In the genomic region with DNA sequence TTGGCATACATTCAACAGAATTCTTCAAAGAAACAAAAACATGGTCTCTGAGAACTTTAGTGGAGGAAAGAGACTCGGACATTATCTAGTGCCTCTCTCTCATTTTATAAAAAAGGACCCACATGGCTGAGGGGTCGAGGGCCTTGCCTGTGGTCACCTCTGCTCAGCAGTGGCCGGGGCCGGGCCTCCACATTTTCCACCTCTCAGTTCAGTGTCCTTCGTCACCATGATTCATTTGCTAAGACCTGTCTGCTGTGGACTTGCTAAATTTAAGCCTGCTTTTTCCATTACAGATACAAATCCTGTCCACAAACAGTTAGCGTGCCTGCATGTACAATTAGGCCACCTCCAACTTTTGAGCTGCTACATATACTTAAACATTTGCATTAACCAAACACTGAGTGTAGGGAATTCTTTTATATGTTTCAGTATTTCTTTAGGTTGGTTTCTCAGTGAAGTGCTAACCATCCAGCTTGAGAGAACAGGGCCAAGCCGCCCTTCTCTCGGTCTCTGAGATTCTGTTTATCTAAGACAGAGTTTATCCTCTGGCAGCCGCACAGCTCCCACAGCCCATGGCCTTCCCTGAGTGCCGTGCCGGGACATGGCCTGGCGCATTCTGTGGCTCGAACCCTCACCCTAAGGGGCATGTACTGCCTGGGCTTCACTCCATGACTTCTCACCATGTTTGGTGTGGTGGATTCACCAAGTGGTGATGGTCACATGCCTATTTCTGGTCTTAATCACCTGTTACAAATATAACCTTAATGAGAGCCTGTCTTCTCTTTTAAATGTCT, we compare ENCODE assay signal across 1 cellular context.
TF ChIP-seq lines count a peak whose summit lies in the region.

No MANE protein-coding gene starts in this region.

TF ChIP-seq in IMR-90, 13 proteins besides CTCF, POLR2A, EP300 and RAD21 (continued from another document):
- TF ChIP-seq MAFK (IDR thresholded peaks at IDR 0.05; ENCODE audit: low read depth, low read length) (no peak), RCOR1 (IDR thresholded peaks at IDR 0.05; ENCODE audit: insufficient replicate concordance, low read length) (no peak), MXI1 (IDR thresholded peaks at IDR 0.05; ENCODE audit: borderline replicate concordance, low read depth, low read length) (no peak), RFX5 (IDR thresholded peaks at IDR 0.05; ENCODE audit: low read depth, low read length) (no peak), CHD1 (IDR thresholded peaks at IDR 0.05; ENCODE audit: low read depth, low read length) (no peak), SMC3 (IDR thresholded peaks at IDR 0.05; ENCODE audit: low read depth, low read length) (no peak)
- TF ChIP-seq, protein P1, sequence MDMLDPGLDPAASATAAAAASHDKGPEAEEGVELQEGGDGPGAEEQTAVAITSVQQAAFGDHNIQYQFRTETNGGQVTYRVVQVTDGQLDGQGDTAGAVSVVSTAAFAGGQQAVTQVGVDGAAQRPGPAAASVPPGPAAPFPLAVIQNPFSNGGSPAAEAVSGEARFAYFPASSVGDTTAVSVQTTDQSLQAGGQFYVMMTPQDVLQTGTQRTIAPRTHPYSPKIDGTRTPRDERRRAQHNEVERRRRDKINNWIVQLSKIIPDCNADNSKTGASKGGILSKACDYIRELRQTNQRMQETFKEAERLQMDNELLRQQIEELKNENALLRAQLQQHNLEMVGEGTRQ (IDR thresholded peaks at IDR 0.05; ENCODE audit: low read depth, low read length) = no peak
